In the genomic region with DNA sequence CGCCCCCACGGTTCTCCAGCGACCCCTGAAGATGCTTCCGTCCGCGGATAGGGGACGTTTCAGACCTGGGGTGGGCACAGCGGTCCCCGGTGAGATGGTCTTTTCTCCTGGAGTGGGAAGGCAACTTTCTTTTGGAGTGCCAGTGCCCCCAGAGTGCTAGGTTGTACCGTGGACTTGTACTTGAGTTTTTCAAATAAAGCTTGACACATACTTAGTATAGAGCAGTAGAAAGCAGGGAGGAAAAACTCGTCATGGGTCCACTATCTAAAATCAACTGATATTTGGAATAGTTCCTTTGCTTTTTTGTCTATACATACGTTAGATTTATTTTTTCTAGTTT, we compare ENCODE assay signal across 8 cellular contexts. TPM values are rescaled to one million over a fixed set of nuclear protein-coding genes. Genes with fewer than 3 reads are reported as not detected.
DNase-seq lines count a peak whose midpoint lies in the region; ATAC-seq and TF ChIP-seq lines count a peak whose summit lies in the region.

No MANE protein-coding gene starts in this region.

- no peaks in the 10 kb centered on the region for H3K79me2 ChIP-seq in mesendoderm (ENCODE audit: control insufficient read depth, insufficient read depth, low read length)

- H3K27me3 ChIP-seq in body of pancreas (no peaks in the 10 kb centered on the region), mesendoderm (ENCODE audit: insufficient read depth, low read length, poor library complexity) (peaks cover 2% of the 10 kb centered on the region)

- H3K4me1 ChIP-seq in body of pancreas (peaks cover 4% of the 10 kb centered on the region), mesendoderm (ENCODE audit: control insufficient read depth, low read depth, low read length) (no peaks in the 10 kb centered on the region)

- H3K4ac ChIP-seq in mesendoderm (ENCODE audit: low read depth, low read length), result no peak overlapping the region

- no peak overlapping the region for H2BK120ac ChIP-seq in mesendoderm (ENCODE audit: low read depth, low read length)

- peak overlapping the region; percentile 33 for H3K18ac ChIP-seq in mesendoderm (ENCODE audit: low read length)

- TF ChIP-seq POLR2A in body of pancreas (IDR thresholded peaks at IDR 0.05), result no peak

- no peak overlapping the region for H2BK5ac ChIP-seq in mesendoderm (ENCODE audit: low read length)

- peak overlapping the region; percentile 76 for H3K56ac ChIP-seq in mesendoderm (ENCODE audit: low read length)

- peak overlapping the region; percentile 69 for H3K4me2 ChIP-seq in mesendoderm (ENCODE audit: low read length)

- no peaks in the 10 kb centered on the region for H3K36me3 ChIP-seq in body of pancreas (replicated peaks in 1 of 2; ENCODE audit: insufficient read depth in 1 of 2, low read depth in 2 of 2)
- H3K36me3 ChIP-seq in mesendoderm (ENCODE audit: control insufficient read depth, insufficient read depth, low read length), result no peaks in the 10 kb centered on the region

- H3K9me3 ChIP-seq in body of pancreas, result no peaks in the 10 kb centered on the region

- no peak overlapping the region for H2AK5ac ChIP-seq in mesendoderm (ENCODE audit: low read length)

- H4K5ac ChIP-seq in mesendoderm (ENCODE audit: low read length), result no peak overlapping the region

- no peak overlapping the region for H3K23ac ChIP-seq in mesendoderm (ENCODE audit: low read length)

- no peak overlapping the region for H2BK15ac ChIP-seq in mesendoderm (replicated peaks; ENCODE audit: low read depth)

- ATAC-seq in HG03342 (IDR thresholded peaks at IDR 0.05; ENCODE audit: unreplicated experiment) (peak; percentile 22), body of pancreas (peak; percentile 16)

- peak overlapping the region in 3 of 4 donors; percentile 16 to 82 (median 40) for H3K27ac ChIP-seq in body of pancreas
- no peak overlapping the region for H3K27ac ChIP-seq in mesendoderm (ENCODE audit: low read depth, low read length)

- no peaks in the 10 kb centered on the region for H3K79me1 ChIP-seq in mesendoderm (ENCODE audit: low read length)

- H3K9ac ChIP-seq in mesendoderm (ENCODE audit: low read length), result peak overlapping the region; percentile 65

- peak overlapping the region in 1 of 2 donors; percentile 51 for H3K4me3 ChIP-seq in body of pancreas
- H3K4me3 ChIP-seq in mesendoderm (ENCODE audit: low read length), result peak overlapping the region; percentile 30

- H4K8ac ChIP-seq in mesendoderm (ENCODE audit: low read depth, low read length), result no peak overlapping the region

- 1 to 11% methylated on average over 3 to 12 of the region's 12 CpGs for WGBS in body of pancreas, 2 donors
- WGBS in mesendoderm (ENCODE audit: extremely low coverage, insufficient coverage, low lambda C conversion rate), result no CpG with 5 or more reads among the region's 12 CpGs

- intact Hi-C loops in body of pancreas (cut with DNase I), result no loop called here

- DNase-seq in SKM-1 treated with dmso at 0.1 percent for 144 hours (lab: John Stamatoyannopoulos, UW; ENCODE audit: unreplicated experiment) (peak; percentile 37), SKM-1 (lab: John Stamatoyannopoulos, UW; ENCODE audit: unreplicated experiment) (no peak), body of pancreas (no peak), mesendoderm (no peak), NCI-H2029 (lab: John Stamatoyannopoulos, UW) (no peak), NCI-H2107 (lab: John Stamatoyannopoulos, UW) (no peak), nucleus accumbens (lab: John Stamatoyannopoulos, UW) (no peak)

- TF ChIP-seq CTCF in body of pancreas (IDR thresholded peaks at IDR 0.05), result no peak

RNA-seq across cellular contexts. Expression of gene RBM20, which starts 28.4 kb away (rescaled TPM):
- total RNA-seq in body of pancreas, result 10 to 100 TPM; 14.5 to 39.4 TPM
- 0.44 TPM for polyA plus RNA-seq in mesendoderm (2013, experiment 1 of 2)
- 0.48 TPM for polyA plus RNA-seq in mesendoderm (2013, experiment 2 of 2)
